8 cellular contexts compared by ENCODE assay signal in genomic region chr2:227324671-227325055, GRCh38. TPM values are rescaled to one million over a fixed set of nuclear protein-coding genes. Genes with fewer than 3 reads are reported as not detected.
A peak's percentile ranks its signal among the peaks of the same experiment; 100 is the strongest.
DNase-seq lines count a peak whose midpoint lies in the region; ATAC-seq and TF ChIP-seq lines count a peak whose summit lies in the region.

No MANE protein-coding gene starts in this region.

- peaks cover 50% of the 10 kb centered on the region for H3K79me2 ChIP-seq in Karpas-422 (ENCODE audit: low read length)

- H3K4me2 ChIP-seq in Karpas-422 (ENCODE audit: low read depth, low read length, poor library complexity, severe bottlenecking), result peak overlapping the region; percentile 85

- H3K27ac ChIP-seq in Karpas-422 (ENCODE audit: low read length) (no peak overlapping the region), body of pancreas (peak overlapping the region; percentile 83 to 97 (median 93)), stomach smooth muscle (ENCODE audit: low read length) (peak overlapping the region; percentile 80)

- H3K9ac ChIP-seq in Karpas-422 (ENCODE audit: low read length), result peak overlapping the region; percentile 90
- H3K9ac ChIP-seq in stomach smooth muscle (ENCODE audit: low read length in 2 of 2), result peak overlapping the region; percentile 87 to 94

- H3K4me1 ChIP-seq in Karpas-422 (ENCODE audit: low read length) (peaks cover 31% of the 10 kb centered on the region), body of pancreas (peaks cover 17% of the 10 kb centered on the region), stomach smooth muscle (ENCODE audit: control insufficient read depth, insufficient read depth, low read length) (no peaks in the 10 kb centered on the region)

- H3K4me3 ChIP-seq in GM12875 (ENCODE audit: low read depth, low read length), result peak overlapping the region; percentile 88
- H3K4me3 ChIP-seq in Karpas-422 (ENCODE audit: low read length), result peak overlapping the region; percentile 90
- H3K4me3 ChIP-seq in body of pancreas, result peak overlapping the region; percentile 93 to 99
- peak overlapping the region; percentile 89 to 90 for H3K4me3 ChIP-seq in stomach smooth muscle (ENCODE audit: low read length in 2 of 2)

- peak; percentile 32 for DNase-seq in A172 (ENCODE audit: low spot score)
- DNase-seq in Karpas-422, result no peak
- peak in 2 of 4 donors; percentile 13 to 18 for DNase-seq in body of pancreas
- peak; percentile 22 for DNase-seq in iris pigment epithelial cell (ENCODE audit: low read depth)
- DNase-seq in activated gamma-delta T cell (lab: John Stamatoyannopoulos, UW), result no peak

- H3K9me3 ChIP-seq in Karpas-422 (ENCODE audit: low read length) (no peaks in the 10 kb centered on the region; the same call in 1 of the 2 replicates), body of pancreas (no peaks in the 10 kb centered on the region), stomach smooth muscle (ENCODE audit: control insufficient read depth in 2 of 2, low read length in 2 of 2) (no peaks in the 10 kb centered on the region)

- H3K9me2 ChIP-seq in Karpas-422 (replicated peaks; ENCODE audit: insufficient read depth, low read length), result no peaks in the 10 kb centered on the region; the same call in 1 of the 2 replicates

- peak overlapping the region; percentile 85 for H2AFZ ChIP-seq in Karpas-422 (ENCODE audit: low read length)

- 6 to 11% methylated on average over 5 to 6 of the region's 6 CpGs for WGBS in body of pancreas, 2 donors

- ATAC-seq in body of pancreas (peak; percentile 31), HG02610 (IDR thresholded peaks at IDR 0.05; ENCODE audit: unreplicated experiment) (no peak)

- H3K27me3 ChIP-seq in Karpas-422 (ENCODE audit: low read length), result no peaks in the 10 kb centered on the region
- no peaks in the 10 kb centered on the region for H3K27me3 ChIP-seq in body of pancreas
- no peaks in the 10 kb centered on the region for H3K27me3 ChIP-seq in stomach smooth muscle (ENCODE audit: control insufficient read depth in 1 of 2, insufficient read depth in 2 of 2, low read length in 2 of 2)

- intact Hi-C loops in body of pancreas (cut with DNase I), result no loop called here

- H4K20me1 ChIP-seq in Karpas-422 (ENCODE audit: insufficient read depth, low read depth, low read length), result no peaks in the 10 kb centered on the region

- peaks cover 9% of the 10 kb centered on the region; the same call in 1 of the 2 replicates for H3K36me3 ChIP-seq in Karpas-422 (ENCODE audit: insufficient read depth, low read length)
- H3K36me3 ChIP-seq in body of pancreas (replicated peaks in 1 of 2; ENCODE audit: insufficient read depth in 1 of 2, low read depth in 2 of 2), result no peaks in the 10 kb centered on the region
- H3K36me3 ChIP-seq in stomach smooth muscle (ENCODE audit: control insufficient read depth in 2 of 2, insufficient read depth in 2 of 2, low read length in 2 of 2), result no peaks in the 10 kb centered on the region

- TF ChIP-seq POLR2A in body of pancreas (IDR thresholded peaks at IDR 0.05), result no peak

- TF ChIP-seq CTCF in GM12875 (IDR thresholded peaks at IDR 0.05; ENCODE audit: borderline replicate concordance, insufficient read depth, low read depth, low read length) (no peak), body of pancreas (IDR thresholded peaks at IDR 0.05) (no peak)

RNA-seq across cellular contexts. Expression of gene MFF, which starts 0.4 kb away (rescaled TPM):
- total RNA-seq in A172 (2014; rRNA removed; shearing (Covaris generic)), result 165 and 192 TPM in 2 replicates
- 144 and 198 TPM in 2 replicates for total RNA-seq in Karpas-422 (2014; rRNA removed; shearing (Covaris generic); ENCODE audit: low replicate concordance)
- 100 to 1,000 TPM in 1 of 2 donors, 10 to 100 TPM in 1; 86.9 to 141 TPM for total RNA-seq in body of pancreas

RNA-seq across cellular contexts. Expression of gene TM4SF20, which starts 54.4 kb away (rescaled TPM):
- not detected in 2 replicates for total RNA-seq in A172 (2014; rRNA removed; shearing (Covaris generic))
- not detected in 2 replicates for total RNA-seq in Karpas-422 (2014; rRNA removed; shearing (Covaris generic); ENCODE audit: low replicate concordance)
- not detected for total RNA-seq in body of pancreas

Comparison
In these comparisons a context has a peak if more than half of its experiments do, and no peak if none do; other contexts are left out.
1. DNase-seq: peak in A172 (single experiment) and iris pigment epithelial cell (single experiment); none in Karpas-422 (single experiment) and activated gamma-delta T cell (single experiment).
2. Peak in every context shown above with its lines, with median percentiles within 50 percentile points of each other: H3K4me3 ChIP-seq.